8 cellular contexts compared by ENCODE assay signal in genomic region chr6:161418458-161418945, GRCh38.
DNase-seq lines count a peak whose midpoint lies in the region; ATAC-seq lines count a peak whose summit lies in the region.

No MANE protein-coding gene starts in this region.

- H3K27me3 ChIP-seq in MG63: no peaks in the 10 kb centered on the region

- in situ Hi-C loops in SK-MEL-5 (cut with HindIII; ENCODE audit: low pct_unique_long_range_greater_than_20kb, low sequenced_read_pairs): no loop called here

- peak; percentile 71 for ATAC-seq in GM21381 (IDR thresholded peaks at IDR 0.05; ENCODE audit: unreplicated experiment)
- ATAC-seq in HG03025 (IDR thresholded peaks at IDR 0.05; ENCODE audit: low FRiP score, unreplicated experiment): no peak

- peak; percentile 30 for DNase-seq in activated CD4-positive, alpha-beta T cell treated with anti-CD3 and anti-CD28 coated beads for 48 hours
- no peak for DNase-seq in activated CD4-positive, alpha-beta T cell treated with anti-CD3 and anti-CD28 coated beads, Interleukin-2, amount 50 U/mL, for 1 hour
- DNase-seq in MG63 (peak; percentile 24), SK-MEL-5 (ENCODE audit: low read depth, low spot score) (peak; percentile 89), epidermal melanocyte (ENCODE audit: insufficient read length, low spot score) (peak; percentile 72), midbrain (lab: John Stamatoyannopoulos, UW) (peak; percentile 89)

- no peaks in the 10 kb centered on the region for H3K9me3 ChIP-seq in MG63

- H3K4me3 ChIP-seq in MG63: no peak overlapping the region

- H3K36me3 ChIP-seq in MG63: no peaks in the 10 kb centered on the region
